8 cellular contexts compared by ENCODE assay signal in the genomic region with DNA sequence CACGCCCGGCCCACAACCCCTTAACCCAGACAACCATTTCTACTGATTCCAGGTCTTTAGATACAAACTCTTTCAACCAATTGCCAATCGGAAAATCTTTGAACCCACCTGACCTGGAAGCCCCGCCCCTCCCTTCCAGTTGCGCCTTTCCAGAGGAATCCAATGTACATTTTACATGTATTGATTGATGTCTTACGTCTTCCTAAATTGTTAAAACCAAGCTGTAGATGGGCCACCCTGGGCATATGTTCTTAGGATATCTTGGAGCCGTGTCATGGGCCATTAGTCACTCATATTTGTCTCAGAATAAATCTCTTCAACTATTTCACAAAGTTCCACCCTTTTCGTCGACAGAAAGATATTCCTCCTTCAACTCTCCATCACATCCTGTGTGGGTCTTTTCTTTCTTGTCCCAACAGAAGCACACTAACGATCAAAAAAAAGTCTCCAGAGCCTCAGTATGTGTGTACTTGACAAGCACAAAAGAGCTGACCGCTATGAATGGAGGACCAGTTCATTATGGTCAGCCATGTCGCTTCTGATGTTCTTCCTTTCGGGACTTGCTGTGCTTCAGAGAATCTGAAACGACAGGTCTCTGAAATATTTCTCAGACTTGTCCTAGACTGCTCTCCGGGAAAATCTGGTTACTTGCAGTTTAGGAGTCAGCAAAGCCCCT. TPM values are rescaled to one million over a fixed set of nuclear protein-coding genes. Genes with fewer than 3 reads are reported as not detected.
DNase-seq lines count a peak whose midpoint lies in the region; ATAC-seq, FAIRE-seq and TF ChIP-seq lines count a peak whose summit lies in the region.

No MANE protein-coding gene starts in this region.

- TF ChIP-seq EP300 in K562 (IDR thresholded peaks at IDR 0.05; ENCODE audit: low read length) = no peak

- H3K4me1 ChIP-seq in K562 (replicated peaks in 1 of 2; ENCODE audit: control insufficient read depth in 2 of 2, insufficient read depth in 2 of 2, low read length in 2 of 2) = peaks cover 5 to 9% of the 10 kb centered on the region in 2 experiments; a peak in 3 of 5 replicates
- peaks cover 2 to 4% of the 10 kb centered on the region in 2 donors for H3K4me1 ChIP-seq in lung (ENCODE audit: control insufficient read depth in 2 of 2, insufficient read depth in 2 of 2, low read length in 2 of 2)
- H3K4me1 ChIP-seq in vagina = peaks cover 20% of the 10 kb centered on the region

- H3K4me3 Mint-ChIP-seq in activated naive CD4-positive, alpha-beta T cell treated with anti-CD3 and anti-CD28 coated beads for 36 hours = peak overlapping the region; percentile 93

- H3K9me3 Mint-ChIP-seq in activated naive CD4-positive, alpha-beta T cell treated with anti-CD3 and anti-CD28 coated beads for 36 hours = peaks cover 12% of the 10 kb centered on the region

- H3K4me1 Mint-ChIP-seq in activated naive CD4-positive, alpha-beta T cell treated with anti-CD3 and anti-CD28 coated beads for 36 hours (ENCODE audit: low read depth) = peaks cover 26% of the 10 kb centered on the region

- CTCF ChIA-PET in activated naive CD4-positive, alpha-beta T cell treated with anti-CD3 and anti-CD28 coated beads for 36 hours (lab: Charles Lee) = interaction anchor here (0.6 kb wide), 1 partner anchor 495 kb away, joined by 3 read pairs; no protein-coding TSS in a partner anchor
- CTCF ChIA-PET in K562 (lab: Yijun Ruan, JAX; ENCODE audit: low intra/inter-chr PET ratio) = no interaction called here

- TF ChIP-seq POLR2A in K562 (conservative IDR thresholded peaks at IDR 0.05) (no peak), vagina (IDR thresholded peaks at IDR 0.05) (no peak)

- H3K36me3 Mint-ChIP-seq in activated naive CD4-positive, alpha-beta T cell treated with anti-CD3 and anti-CD28 coated beads for 36 hours (ENCODE audit: low read depth) = peaks cover 37% of the 10 kb centered on the region

- H2AFZ ChIP-seq in K562 (ENCODE audit: low read depth, low read length) = peak overlapping the region; percentile 90

- H3K4me2 ChIP-seq in K562 (ENCODE audit: insufficient read depth, low read length) = peak overlapping the region; percentile 88

- H3K27me3 Mint-ChIP-seq in activated naive CD4-positive, alpha-beta T cell treated with anti-CD3 and anti-CD28 coated beads for 36 hours (ENCODE audit: low read depth) = no peaks in the 10 kb centered on the region

- no peak for FAIRE-seq in K562 (lab: Jason Lieb, UNC)

- TF ChIP-seq CTCF in K562 (IDR thresholded peaks at IDR 0.05 in 2 of 3, conservative IDR thresholded peaks at IDR 0.05 in 1 of 3; ENCODE audit: insufficient read depth in 2 of 3, low read depth in 1 of 3, low read length in 3 of 3) = no peak
- no peak for TF ChIP-seq CTCF in lung (IDR thresholded peaks at IDR 0.05; ENCODE audit: control extremely low read depth, extremely low read depth)
- no peak for TF ChIP-seq CTCF in vagina (IDR thresholded peaks at IDR 0.05)

- H3K9me3 ChIP-seq in K562 (replicated peaks; ENCODE audit: control insufficient read depth, insufficient read depth, low read depth, low read length) (peaks cover 2% of the 10 kb centered on the region), lung (ENCODE audit: control insufficient read depth in 2 of 2, insufficient read depth in 1 of 2, low read length in 1 of 2) (peaks cover 0 to 17% of the 10 kb centered on the region in 2 donors), vagina (peaks cover 12% of the 10 kb centered on the region)

- H3K27ac ChIP-seq in K562 (ENCODE audit: extremely low read depth, low read depth, low read length) (peak overlapping the region; percentile 51), lung (ENCODE audit: low read depth in 1 of 2, low read length in 1 of 2) (peak overlapping the region in 1 of 2 donors; percentile 27), vagina (no peak overlapping the region)

- H3K9me1 ChIP-seq in K562 (ENCODE audit: control insufficient read depth, insufficient read depth, low read length) = no peaks in the 10 kb centered on the region

- no peak for TF ChIP-seq RAD21 in K562 (CRISPR knock-in tag; conservative IDR thresholded peaks at IDR 0.05 in 1 of 2, IDR thresholded peaks at IDR 0.05 in 1 of 2)

- in situ Hi-C loops in K562 (cut with MboI) = no loop called here

- peak overlapping the region; percentile 70 for H3K27ac Mint-ChIP-seq in activated naive CD4-positive, alpha-beta T cell treated with anti-CD3 and anti-CD28 coated beads for 36 hours

- WGBS in K562 (ENCODE audit: insufficient coverage, low coverage, missing lambda C conversion rate) = 44% methylated on average over 14 of the region's 15 CpGs
- 33 to 46% methylated on average over 15 of the region's 15 CpGs for WGBS in lung, 2 donors

- TSS peak; percentile 88 for BruUV-seq in K562 (replicated peaks; lab: Mats Ljungman, UMichigan)

- H3K36me3 ChIP-seq in K562 (ENCODE audit: control insufficient read depth, insufficient read depth, low read length) (peaks cover 17% of the 10 kb centered on the region; the same call in 2 of the 3 replicates), lung (ENCODE audit: control insufficient read depth in 2 of 2, insufficient read depth in 2 of 2, low read length in 2 of 2) (peaks cover 2 to 5% of the 10 kb centered on the region in 2 donors), vagina (peaks cover 0 to 19% of the 10 kb centered on the region in 2 donors)

- H3K4me3 ChIP-seq in K562 (peak overlapping the region; percentile 78), lung (peak overlapping the region; percentile 48), vagina (peak overlapping the region; percentile 69 to 84)

- peaks cover 40% of the 10 kb centered on the region for H3K79me2 ChIP-seq in K562 (ENCODE audit: control insufficient read depth, insufficient read depth, low read length)

- POLR2A ChIA-PET in K562 (lab: Yijun Ruan, JAX) = interaction anchor here (0.5 to 0.6 kb wide), 2 partner anchors 11 to 201 kb away, joined by 3 read pairs; no protein-coding TSS in a partner anchor

- H3K27me3 ChIP-seq in K562 (ENCODE audit: control insufficient read depth in 2 of 2, insufficient read depth in 2 of 2, low read length in 2 of 2) = no peaks in the 10 kb centered on the region
- H3K27me3 ChIP-seq in lung (ENCODE audit: control insufficient read depth, insufficient read depth) = no peaks in the 10 kb centered on the region
- H3K27me3 ChIP-seq in vagina = no peaks in the 10 kb centered on the region

- H4K20me1 ChIP-seq in K562 (replicated peaks; ENCODE audit: control insufficient read depth, insufficient read depth, low read length) = 0 out of 2 replicates have a peak, but pooled peaks cover 8% of the 10 kb centered on the region

- H3K9ac ChIP-seq in K562 (ENCODE audit: insufficient read depth in 1 of 2, low read depth in 2 of 2, low read length in 2 of 2) = peak overlapping the region; percentile 72 to 91

- DNase-seq in activated naive CD4-positive, alpha-beta T cell treated with anti-CD3 and anti-CD28 coated beads for 36 hours = no peak
- DNase-seq in activated naive CD4-positive, alpha-beta T cell treated with anti-CD3 and anti-CD28 coated beads, Interleukin-2, amount 50 U/mL, for 16 hours = no peak
- DNase-seq in K562 (ENCODE audit: extremely low read depth in 1 of 4, low spot score in 3 of 4) (peak in 1 of 4 experiments; percentile 9), lung (ENCODE audit: low spot score) (no peak), vagina (ENCODE audit: extremely low spot score in 2 of 2) (no peak), COLO668 (lab: John Stamatoyannopoulos, UW; ENCODE audit: unreplicated experiment) (no peak), HPDE6-E6E7 (ENCODE audit: extremely low spot score) (no peak)

- peak; percentile 20 for ATAC-seq in HG03432 (IDR thresholded peaks at IDR 0.05; ENCODE audit: unreplicated experiment)
- ATAC-seq in K562 = peak; percentile 7
- ATAC-seq in lung (ENCODE audit: insufficient read depth, low FRiP score) = no peak

- intact Hi-C loops in activated naive CD4-positive, alpha-beta T cell treated with anti-CD3 and anti-CD28 coated beads for 36 hours (cut with micrococcal nuclease) = loop anchor here (1.0 to 2.0 kb wide), 6 partner anchors 23 to 664 kb away; a partner anchor contains a TSS
- intact Hi-C loops in K562 (cut with micrococcal nuclease) = loop anchor here (1.0 kb wide), 1 partner anchor 154 kb away; a partner anchor contains a TSS
- intact Hi-C loops in vagina (cut with DNase I) = no loop called here

RNA-seq across cellular contexts. Expression of a gene that starts 0.6 kb away (rescaled TPM):
- total RNA-seq in activated naive CD4-positive, alpha-beta T cell treated with anti-CD3 and anti-CD28 coated beads for 36 hours = 1 to 10 TPM; 8.2 to 9.9 TPM
- 35.8 and 47.2 TPM in 2 replicates for total RNA-seq in K562 (2011; cell fraction: chromatin; rRNA removed; ENCODE audit: low replicate concordance)
- 32.0 and 34.6 TPM in 2 replicates for total RNA-seq in K562 (2011; cell fraction: nucleolus; rRNA removed)
- 40.3 and 59.6 TPM in 2 replicates for total RNA-seq in K562 (2011; cell fraction: nucleoplasm; rRNA removed)
- total RNA-seq in K562 (2014; rRNA removed) = 13.7 and 20.1 TPM in 2 replicates
- 14.8 and 15.6 TPM in 2 replicates for total RNA-seq in K562 (2014; rRNA removed; fragmentation: Illumina TruSeq; extraction: Trizol)
- total RNA-seq in K562 (2015; rRNA removed; fragmentation: Illumina TruSeq; extraction: Trizol) = 13.8 and 15.0 TPM in 2 replicates
- total RNA-seq in K562 (2021) = 16.3 and 19.2 TPM in 2 replicates
- polyA plus RNA-seq in K562 (2011; rRNA removed) = 28.8 and 33.2 TPM in 2 replicates
- 17.3 and 25.2 TPM in 2 replicates for polyA plus RNA-seq in K562 (2011; cell fraction: cytosol; rRNA removed)
- polyA plus RNA-seq in K562 (2011; cell fraction: nucleus; rRNA removed) = 17.6 and 22.5 TPM in 2 replicates
- polyA plus RNA-seq in K562 (2012) = 9.6 and 16.0 TPM in 2 replicates
- 13.7 and 17.5 TPM in 2 replicates for polyA plus RNA-seq in K562 (2014; fragmentation: Illumina TruSeq; extraction: Trizol)
- polyA plus RNA-seq in K562 (2014; fragmentation: Nextera tagmentation; extraction: Ambion mirVana) = 1 to 10 TPM; 5.3 to 7.8 TPM
- 19.4 and 24.2 TPM in 2 replicates for polyA plus RNA-seq in K562 (2014; rRNA removed)
- polyA minus RNA-seq in K562 (2011; rRNA and poly(A)+ RNA removed) = 21.5 and 27.8 TPM in 2 replicates
- polyA minus RNA-seq in K562 (2011; cell fraction: cytosol; rRNA and poly(A)+ RNA removed) = 11.6 and 13.2 TPM in 2 replicates
- 11.6 and 17.9 TPM in 2 replicates for polyA minus RNA-seq in K562 (2011; cell fraction: nucleus; rRNA and poly(A)+ RNA removed)
- 10 to 100 TPM; 10.6 to 14.6 TPM for total RNA-seq in lung
- 1 to 10 TPM; 4.0 to 8.8 TPM for polyA plus RNA-seq in lung
- 5.2 TPM for total RNA-seq in vagina

RNA-seq across cellular contexts. Expression of a gene that starts 22.4 kb away (rescaled TPM):
- under 1 TPM; 0.15 to 0.19 TPM for total RNA-seq in activated naive CD4-positive, alpha-beta T cell treated with anti-CD3 and anti-CD28 coated beads for 36 hours
- total RNA-seq in K562 (2011; cell fraction: chromatin; rRNA removed; ENCODE audit: low replicate concordance) = 0.23 and 0.35 TPM in 2 replicates
- 0.13 and 0.33 TPM in 2 replicates for total RNA-seq in K562 (2011; cell fraction: nucleolus; rRNA removed)
- 0.46 and 0.51 TPM in 2 replicates for total RNA-seq in K562 (2011; cell fraction: nucleoplasm; rRNA removed)
- total RNA-seq in K562 (2014; rRNA removed) (0.14 TPM in 1 of 2 replicates, not detected in the other), K562 (2014; rRNA removed; fragmentation: Illumina TruSeq; extraction: Trizol) (0.07 TPM in 1 of 2 replicates, not detected in the other), K562 (2015; rRNA removed; fragmentation: Illumina TruSeq; extraction: Trizol) (not detected in 2 replicates), K562 (2021) (not detected in 2 replicates), lung (1 to 10 TPM in 1 of 2 donors, under 1 TPM in 1; 0.58 to 3.1 TPM), vagina (0.49 TPM)
- polyA plus RNA-seq in K562 (2011; rRNA removed) (0.10 and 0.11 TPM in 2 replicates), K562 (2014; fragmentation: Illumina TruSeq; extraction: Trizol) (not detected in 2 replicates), K562 (2014; fragmentation: Nextera tagmentation; extraction: Ambion mirVana) (under 1 TPM; 0.08 to 0.10 TPM), K562 (2014; rRNA removed) (0.04 TPM in 1 of 2 replicates, not detected in the other), lung (under 1 TPM; 0.15 to 0.28 TPM)
- 0.03 TPM in 1 of 2 replicates, not detected in the other for polyA plus RNA-seq in K562 (2011; cell fraction: cytosol; rRNA removed)
- polyA plus RNA-seq in K562 (2011; cell fraction: nucleus; rRNA removed) = 0.04 and 0.07 TPM in 2 replicates
- polyA plus RNA-seq in K562 (2012) = 0.05 and 0.21 TPM in 2 replicates
- polyA minus RNA-seq in K562 (2011; rRNA and poly(A)+ RNA removed) = 0.11 TPM in 1 of 2 replicates, not detected in the other
- polyA minus RNA-seq in K562 (2011; cell fraction: cytosol; rRNA and poly(A)+ RNA removed) = not detected in 2 replicates
- polyA minus RNA-seq in K562 (2011; cell fraction: nucleus; rRNA and poly(A)+ RNA removed) = not detected in 2 replicates

RNA-seq across cellular contexts. Expression of a gene that starts 23.6 kb away (rescaled TPM):
- 1 to 10 TPM; 4.6 to 6.3 TPM for total RNA-seq in activated naive CD4-positive, alpha-beta T cell treated with anti-CD3 and anti-CD28 coated beads for 36 hours
- total RNA-seq in K562 (2011; cell fraction: chromatin; rRNA removed; ENCODE audit: low replicate concordance) = 28.0 and 43.1 TPM in 2 replicates
- total RNA-seq in K562 (2011; cell fraction: nucleolus; rRNA removed) = 27.4 and 42.0 TPM in 2 replicates
- 33.1 and 35.2 TPM in 2 replicates for total RNA-seq in K562 (2011; cell fraction: nucleoplasm; rRNA removed)
- total RNA-seq in K562 (2014; rRNA removed) = 7.7 and 8.0 TPM in 2 replicates
- 8.6 and 8.9 TPM in 2 replicates for total RNA-seq in K562 (2014; rRNA removed; fragmentation: Illumina TruSeq; extraction: Trizol)
- total RNA-seq in K562 (2015; rRNA removed; fragmentation: Illumina TruSeq; extraction: Trizol) = 6.5 and 6.9 TPM in 2 replicates
- total RNA-seq in K562 (2021) = 8.3 and 8.6 TPM in 2 replicates
- 6.9 and 7.3 TPM in 2 replicates for polyA plus RNA-seq in K562 (2011; rRNA removed)
- polyA plus RNA-seq in K562 (2011; cell fraction: cytosol; rRNA removed) = 1.8 and 3.0 TPM in 2 replicates
- polyA plus RNA-seq in K562 (2011; cell fraction: nucleus; rRNA removed) = 10.3 and 14.2 TPM in 2 replicates
- polyA plus RNA-seq in K562 (2012) = 3.0 and 3.4 TPM in 2 replicates
- polyA plus RNA-seq in K562 (2014; fragmentation: Illumina TruSeq; extraction: Trizol) = 5.8 and 6.0 TPM in 2 replicates
- 1 to 10 TPM; 5.3 to 6.1 TPM for polyA plus RNA-seq in K562 (2014; fragmentation: Nextera tagmentation; extraction: Ambion mirVana)
- polyA plus RNA-seq in K562 (2014; rRNA removed) = 3.1 and 5.8 TPM in 2 replicates
- 16.8 and 21.7 TPM in 2 replicates for polyA minus RNA-seq in K562 (2011; rRNA and poly(A)+ RNA removed)
- polyA minus RNA-seq in K562 (2011; cell fraction: cytosol; rRNA and poly(A)+ RNA removed) = 4.3 and 6.3 TPM in 2 replicates
- polyA minus RNA-seq in K562 (2011; cell fraction: nucleus; rRNA and poly(A)+ RNA removed) = 22.3 and 38.7 TPM in 2 replicates
- total RNA-seq in lung = 10 to 100 TPM; 13.4 to 18.3 TPM
- 1 to 10 TPM; 2.1 to 4.0 TPM for polyA plus RNA-seq in lung
- total RNA-seq in vagina = 18.4 TPM

RNA-seq across cellular contexts. Expression of a gene that starts 42.8 kb away (rescaled TPM):
- 1 to 10 TPM; 6.0 to 8.3 TPM for total RNA-seq in activated naive CD4-positive, alpha-beta T cell treated with anti-CD3 and anti-CD28 coated beads for 36 hours
- total RNA-seq in K562 (2011; cell fraction: chromatin; rRNA removed; ENCODE audit: low replicate concordance) = 4.5 and 6.0 TPM in 2 replicates
- total RNA-seq in K562 (2011; cell fraction: nucleolus; rRNA removed) = 3.9 and 5.3 TPM in 2 replicates
- total RNA-seq in K562 (2011; cell fraction: nucleoplasm; rRNA removed) = 5.0 and 5.3 TPM in 2 replicates
- total RNA-seq in K562 (2014; rRNA removed) (0.98 and 1.6 TPM in 2 replicates), K562 (2014; rRNA removed; fragmentation: Illumina TruSeq; extraction: Trizol) (1.3 and 2.0 TPM in 2 replicates), K562 (2015; rRNA removed; fragmentation: Illumina TruSeq; extraction: Trizol) (1.1 and 1.4 TPM in 2 replicates), K562 (2021) (1.2 and 1.3 TPM in 2 replicates), lung (10 to 100 TPM in 1 of 2 donors, 1 to 10 TPM in 1; 8.1 to 28.1 TPM), vagina (6.9 TPM)
- polyA plus RNA-seq in K562 (2011; rRNA removed) (0.70 and 1.9 TPM in 2 replicates), K562 (2014; fragmentation: Illumina TruSeq; extraction: Trizol) (0.77 and 1.1 TPM in 2 replicates), K562 (2014; fragmentation: Nextera tagmentation; extraction: Ambion mirVana) (under 1 TPM; 0.13 to 0.21 TPM), K562 (2014; rRNA removed) (0.28 and 0.51 TPM in 2 replicates), lung (1 to 10 TPM in 1 of 2 donors, under 1 TPM in 1; 0.98 to 2.7 TPM)
- 0.71 and 0.89 TPM in 2 replicates for polyA plus RNA-seq in K562 (2011; cell fraction: cytosol; rRNA removed)
- polyA plus RNA-seq in K562 (2011; cell fraction: nucleus; rRNA removed) = 0.88 and 1.6 TPM in 2 replicates
- polyA plus RNA-seq in K562 (2012) = 0.62 and 0.73 TPM in 2 replicates
- polyA minus RNA-seq in K562 (2011; rRNA and poly(A)+ RNA removed) = 1.8 and 4.8 TPM in 2 replicates
- polyA minus RNA-seq in K562 (2011; cell fraction: cytosol; rRNA and poly(A)+ RNA removed) = 0.46 and 1.5 TPM in 2 replicates
- polyA minus RNA-seq in K562 (2011; cell fraction: nucleus; rRNA and poly(A)+ RNA removed) = 2.1 and 4.8 TPM in 2 replicates

RNA-seq across cellular contexts. Expression of a gene that starts 44.9 kb away (rescaled TPM):
- 10 to 100 TPM; 11.9 to 13.3 TPM for total RNA-seq in activated naive CD4-positive, alpha-beta T cell treated with anti-CD3 and anti-CD28 coated beads for 36 hours
- 18.0 and 22.2 TPM in 2 replicates for total RNA-seq in K562 (2011; cell fraction: chromatin; rRNA removed; ENCODE audit: low replicate concordance)
- 12.4 and 12.5 TPM in 2 replicates for total RNA-seq in K562 (2011; cell fraction: nucleolus; rRNA removed)
- 15.3 and 21.1 TPM in 2 replicates for total RNA-seq in K562 (2011; cell fraction: nucleoplasm; rRNA removed)
- 4.0 and 5.0 TPM in 2 replicates for total RNA-seq in K562 (2014; rRNA removed)
- 5.4 and 6.0 TPM in 2 replicates for total RNA-seq in K562 (2014; rRNA removed; fragmentation: Illumina TruSeq; extraction: Trizol)
- 4.6 and 5.8 TPM in 2 replicates for total RNA-seq in K562 (2015; rRNA removed; fragmentation: Illumina TruSeq; extraction: Trizol)
- 3.8 and 4.5 TPM in 2 replicates for total RNA-seq in K562 (2021)
- polyA plus RNA-seq in K562 (2011; rRNA removed) = 6.2 and 8.7 TPM in 2 replicates
- polyA plus RNA-seq in K562 (2011; cell fraction: cytosol; rRNA removed) = 5.3 TPM in 2 replicates
- 8.8 and 12.6 TPM in 2 replicates for polyA plus RNA-seq in K562 (2011; cell fraction: nucleus; rRNA removed)
- 3.4 and 5.0 TPM in 2 replicates for polyA plus RNA-seq in K562 (2012)
- 3.0 and 3.6 TPM in 2 replicates for polyA plus RNA-seq in K562 (2014; fragmentation: Illumina TruSeq; extraction: Trizol)
- polyA plus RNA-seq in K562 (2014; fragmentation: Nextera tagmentation; extraction: Ambion mirVana) = 1 to 10 TPM; 1.5 to 2.7 TPM
- 3.2 and 5.0 TPM in 2 replicates for polyA plus RNA-seq in K562 (2014; rRNA removed)
- polyA minus RNA-seq in K562 (2011; rRNA and poly(A)+ RNA removed) = 11.9 and 13.2 TPM in 2 replicates
- polyA minus RNA-seq in K562 (2011; cell fraction: cytosol; rRNA and poly(A)+ RNA removed) = 2.9 and 3.1 TPM in 2 replicates
- polyA minus RNA-seq in K562 (2011; cell fraction: nucleus; rRNA and poly(A)+ RNA removed) = 7.1 and 10.1 TPM in 2 replicates
- total RNA-seq in lung = 10 to 100 TPM; 14.9 to 35.7 TPM
- polyA plus RNA-seq in lung = 1 to 10 TPM; 5.6 to 6.8 TPM
- 17.2 TPM for total RNA-seq in vagina
